20 cellular contexts compared by ENCODE assay signal in genomic region chr2:163515836-163516235, GRCh38.
A peak's percentile ranks its signal among the peaks of the same experiment; 100 is the strongest.
DNase-seq lines count a peak whose midpoint lies in the region; TF ChIP-seq lines count a peak whose summit lies in the region.
"Had no signal": no experiment of that assay in that cellular context is flagged by ENCODE, and none has a peak within 500 bp of the region (broad histone marks: within the 10 kb centered on the region; RNA-seq: fewer than 3 reads in every experiment).

No MANE protein-coding gene starts in this region.

- peak; percentile 90 for DNase-seq in COLO829 (ENCODE audit: low spot score)
- peak; percentile 94 for DNase-seq in SK-MEL-5 (ENCODE audit: low read depth, low spot score)
- DNase-seq in foreskin melanocyte = peak; percentile 96
- no peak for DNase-seq in BE2C
- no peak for DNase-seq in stimulated activated CD4-positive, alpha-beta T cell treated with anti-CD3 and anti-CD28 coated beads, Interleukin-15, amount 100 ng/mL, for 24 hours
- DNase-seq in activated CD4-positive, alpha-beta T cell treated with anti-CD3 and anti-CD28 coated beads for 48 hours = no peak
- no peak for DNase-seq in activated CD4-positive, alpha-beta T cell treated with anti-CD3 and anti-CD28 coated beads, Interleukin-2, amount 50 U/mL, for 4 hours
- DNase-seq: AML-193; C1 segment of cervical spinal cord; Caco-2; Calu3; CD4-positive, alpha-beta memory T cell; CD4-positive, CD25-positive, alpha-beta regulatory T cell; CD8-positive, alpha-beta memory T cell; DMS79 treated with DMSO at 0.1 percent for 48 hours; GF-D8 had no signal

- no peak for TF ChIP-seq CTCF in BE2C (IDR thresholded peaks at IDR 0.05; ENCODE audit: low read depth, low read length)

- in situ Hi-C loops in SK-MEL-5 (cut with HindIII; ENCODE audit: low pct_unique_long_range_greater_than_20kb, low sequenced_read_pairs) = no loop called here

- H3K36me3 ChIP-seq in mesodermal cell (ENCODE audit: control insufficient read depth, insufficient read depth, low read length) (no peaks in the 10 kb centered on the region), BE2C (no peaks in the 10 kb centered on the region)
- H3K36me3 ChIP-seq: BLaER1 had no signal

- H3K4me3 ChIP-seq in mesodermal cell (ENCODE audit: extremely low read depth, insufficient read depth, low read length, poor library complexity, severe bottlenecking) = no peak overlapping the region
- H3K4me3 ChIP-seq in BE2C (ENCODE audit: low read depth, low read length) = no peak overlapping the region
- H3K4me3 ChIP-seq: A549, BLaER1 had no signal

- no peaks in the 10 kb centered on the region for H3K9me3 ChIP-seq in mesodermal cell (ENCODE audit: control insufficient read depth, low read length)
- no peaks in the 10 kb centered on the region for H3K9me3 ChIP-seq in BE2C
- H3K9me3 ChIP-seq: A549, BLaER1, Caco-2 had no signal

- peak overlapping the region; percentile 25 for H3K27ac ChIP-seq in mesodermal cell (ENCODE audit: low read depth, low read length, severe bottlenecking)
- H3K27ac ChIP-seq: 22Rv1, A549, BLaER1 had no signal

- H3K4me1 ChIP-seq in mesodermal cell (ENCODE audit: control insufficient read depth, insufficient read depth, low read length, poor library complexity, severe bottlenecking) (no peaks in the 10 kb centered on the region), BE2C (no peaks in the 10 kb centered on the region)
- H3K4me1 ChIP-seq: A549, BLaER1, Caco-2 had no signal

- no peaks in the 10 kb centered on the region for H3K27me3 ChIP-seq in BE2C
- H3K27me3 ChIP-seq: BLaER1 had no signal

Comparison
In these comparisons a context has a peak if more than half of its experiments do, and no peak if none do; other contexts are left out.
1. DNase-seq: peak in COLO829 (single experiment), SK-MEL-5 (single experiment) and foreskin melanocyte (single experiment); none in BE2C (single experiment), stimulated activated CD4-positive, alpha-beta T cell treated with anti-CD3 and anti-CD28 coated beads, Interleukin-15, amount 100 ng/mL, for 24 hours (single experiment), activated CD4-positive, alpha-beta T cell treated with anti-CD3 and anti-CD28 coated beads for 48 hours (single experiment) and activated CD4-positive, alpha-beta T cell treated with anti-CD3 and anti-CD28 coated beads, Interleukin-2, amount 50 U/mL, for 4 hours (0 of 2).